In genomic region chr4:10457255-10457801, GRCh38 we compare ENCODE assay signal across 8 cellular contexts. TPM values are rescaled to one million over a fixed set of nuclear protein-coding genes. Genes with fewer than 3 reads are reported as not detected.
DNase-seq lines count a peak whose midpoint lies in the region; ATAC-seq and TF ChIP-seq lines count a peak whose summit lies in the region.

ZNF518B (minus strand) TSS chr4:10457426; CDS start chr4:10446328, 11,098 bp downstream.

- TF ChIP-seq POLR2A in GM18951 (IDR thresholded peaks at IDR 0.05; ENCODE audit: extremely low read depth, insufficient read depth, insufficient read length) (peak; percentile 62), Peyer's patch (IDR thresholded peaks at IDR 0.05) (peak; percentile 21 to 37)

- DNase-seq in Ammon's horn (ENCODE audit: low spot score) (peak; percentile 33), Peyer's patch (peak; percentile 69 to 87 (median 74)), activated gamma-delta T cell (lab: John Stamatoyannopoulos, UW) (peak; percentile 75), foreskin keratinocyte (peak in 1 of 2 donors; percentile 39)

- H3K27ac ChIP-seq in Peyer's patch, result peak within 1 kb of the TSS; percentile 49 to 85 (median 70)
- peak within 1 kb of the TSS; percentile 83 for H3K27ac ChIP-seq in foreskin keratinocyte
- H3K27ac ChIP-seq in neutrophil, result peak within 1 kb of the TSS; percentile 77

- ATAC-seq in HG03135 (IDR thresholded peaks at IDR 0.05; ENCODE audit: unreplicated experiment), result peak; percentile 74
- peak; percentile 76 for ATAC-seq in foreskin keratinocyte

- H3K36me3 ChIP-seq in Peyer's patch (peaks cover 0 to 20% (median 0%) of the 10 kb centered on the region in 3 donors), neutrophil (peaks cover 21% of the 10 kb centered on the region)

- H3K4me3 ChIP-seq in Peyer's patch (peak within 1 kb of the TSS; percentile 53 to 94 (median 75)), neutrophil (ENCODE audit: low read depth in 1 of 2, low read length in 1 of 2) (peak within 1 kb of the TSS; percentile 72 to 74)

- peaks cover 0 to 14% (median 5%) of the 10 kb centered on the region in 4 donors for H3K4me1 ChIP-seq in Peyer's patch
- H3K4me1 ChIP-seq in foreskin keratinocyte, result peaks cover 6% of the 10 kb centered on the region
- peaks cover 22 to 23% of the 10 kb centered on the region in 2 experiments for H3K4me1 ChIP-seq in neutrophil (ENCODE audit: control insufficient read depth in 1 of 2, insufficient read depth in 1 of 2, low read depth in 1 of 2, low read length in 1 of 2)

- H3K9me3 ChIP-seq in Peyer's patch (no peaks in the 10 kb centered on the region), neutrophil (no peaks in the 10 kb centered on the region)

- no peak for TF ChIP-seq CTCF in Peyer's patch (IDR thresholded peaks at IDR 0.05)
- TF ChIP-seq CTCF in foreskin keratinocyte (conservative IDR thresholded peaks at IDR 0.05), result no peak
- no peak for TF ChIP-seq CTCF in neutrophil (IDR thresholded peaks at IDR 0.05)
- TF ChIP-seq CTCF in subcutaneous adipose tissue (IDR thresholded peaks at IDR 0.05; ENCODE audit: low read depth), result no peak

- H3K27me3 ChIP-seq in Peyer's patch (no peaks in the 10 kb centered on the region), foreskin keratinocyte (peaks cover 10% of the 10 kb centered on the region), neutrophil (peaks cover 55% of the 10 kb centered on the region)

- in situ Hi-C loops in GM18951 (cut with MboI; ENCODE audit: low sequenced_read_pairs, unreplicated experiment), result no loop called here

RNA-seq across cellular contexts. Expression of gene ZNF518B, which starts in this region (rescaled TPM):
- total RNA-seq in Peyer's patch (10 to 100 TPM; 13.2 to 26.1 (median 19.7) TPM), foreskin keratinocyte (25.1 and 27.0 TPM in 2 replicates), subcutaneous adipose tissue (10 to 100 TPM; 14.7 to 27.4 (median 22.7) TPM)
- polyA plus RNA-seq in foreskin keratinocyte, result 4.2 TPM in 2 replicates
